In the genomic region with DNA sequence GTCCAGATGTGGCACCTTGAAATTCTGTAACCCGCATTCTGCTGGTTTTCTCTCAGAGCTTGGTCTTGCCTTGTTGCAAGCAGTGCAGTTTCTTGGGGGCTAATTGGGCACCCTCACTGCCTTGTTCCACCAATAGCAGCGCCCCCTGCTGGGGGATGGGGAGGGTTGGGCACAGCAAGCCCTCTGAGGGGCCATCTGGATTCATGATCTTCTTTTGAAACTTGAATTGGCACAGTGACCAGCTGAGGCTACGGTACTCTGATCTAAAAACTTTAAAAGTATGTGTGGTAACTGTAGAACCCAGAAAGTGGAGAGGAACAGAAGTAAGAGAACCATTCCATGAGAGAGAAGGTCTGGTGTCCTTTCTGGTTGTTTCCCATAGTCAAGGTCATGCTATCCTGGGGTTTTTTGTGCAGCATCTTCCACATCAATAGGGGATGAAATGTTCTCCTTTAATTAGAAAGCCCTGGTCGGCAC, we compare ENCODE assay signal across 8 cellular contexts.
DNase-seq lines count a peak whose midpoint lies in the region; ATAC-seq and TF ChIP-seq lines count a peak whose summit lies in the region.

No MANE protein-coding gene starts in this region.

- BruUV-seq in Calu3 (replicated peaks; lab: Mats Ljungman, UMichigan), result no TSS peak

- TF ChIP-seq CTCF in Calu3 (IDR thresholded peaks at IDR 0.05; ENCODE audit: unreplicated experiment) (peak; percentile 82), NB4 (IDR thresholded peaks at IDR 0.05; ENCODE audit: low read depth, low read length) (peak; percentile 92)

- peak; percentile 33 for DNase-seq in Calu3
- DNase-seq in NB4 (ENCODE audit: low read depth), result peak; percentile 61
- DNase-seq in activated T-helper 1 cell treated with anti-CD3 and anti-CD28 coated beads, Interleukin-2, amount 50 U/mL, for 16 hours (ENCODE audit: low read depth in 1 of 2, low spot score in 1 of 2), result peak; percentile 43 to 51
- DNase-seq in left ventricle myocardium superior, result peak; percentile 63
- DNase-seq in stimulated activated CD4-positive, alpha-beta T cell treated with anti-CD3 and anti-CD28 coated beads, Interleukin-4, amount 100 ng/mL, for 4 hours, result peak; percentile 48 to 61
- DNase-seq in NCI-H1092 treated with DMSO at 0.1 percent for 48 hours (lab: John Stamatoyannopoulos, UW), result no peak

- H3K36me3 Mint-ChIP-seq in Calu3 (ENCODE audit: insufficient read depth, unreplicated experiment), result peaks cover 85% of the 10 kb centered on the region

- H3K4me3 Mint-ChIP-seq in Calu3 (ENCODE audit: low read depth, unreplicated experiment), result no peak overlapping the region

- CTCF ChIA-PET in Calu3 (lab: Charles Lee), result no interaction called here

- TF ChIP-seq POLR2A in NB4 (IDR thresholded peaks at IDR 0.05; ENCODE audit: extremely low read depth, insufficient read length), result no peak

- intact Hi-C loops in Calu3 (cut with micrococcal nuclease; ENCODE audit: unreplicated experiment), result no loop called here
- intact Hi-C loops in left ventricle myocardium superior (cut with micrococcal nuclease), result no loop called here

- H3K9me3 Mint-ChIP-seq in Calu3 (ENCODE audit: low read depth, unreplicated experiment), result no peaks in the 10 kb centered on the region

- H3K4me3 ChIP-seq in NB4 (ENCODE audit: low read depth, low read length), result no peak overlapping the region

- ATAC-seq in left ventricle myocardium superior (no peak), HG02610 (IDR thresholded peaks at IDR 0.05; ENCODE audit: unreplicated experiment) (no peak), HG03135 (IDR thresholded peaks at IDR 0.05; ENCODE audit: unreplicated experiment) (no peak)

- H3K27ac Mint-ChIP-seq in Calu3 (ENCODE audit: unreplicated experiment), result no peak overlapping the region

- H3K27me3 Mint-ChIP-seq in Calu3 (ENCODE audit: unreplicated experiment), result no peaks in the 10 kb centered on the region

- H3K4me1 Mint-ChIP-seq in Calu3 (ENCODE audit: low read depth, unreplicated experiment), result peaks cover 43% of the 10 kb centered on the region
